In genomic region chr5:168747987-168748777, GRCh38 we compare ENCODE assay signal across 8 cellular contexts.
DNase-seq lines count a peak whose midpoint lies in the region; ATAC-seq, FAIRE-seq and TF ChIP-seq lines count a peak whose summit lies in the region.

No MANE protein-coding gene starts in this region.

- TF ChIP-seq CTCF in AG04449 (IDR thresholded peaks at IDR 0.05; ENCODE audit: insufficient read depth, low read length, missing control alignments) (peak; percentile 51), RWPE2 (IDR thresholded peaks at IDR 0.05; ENCODE audit: poor library complexity, severe bottlenecking) (peak; percentile 33), chondrocyte (IDR thresholded peaks at IDR 0.05) (peak; percentile 73)

- FAIRE-seq in GM18507 (lab: Jason Lieb, UNC) = peak; percentile 56

- CTCF ChIA-PET in AG04449 (lab: Yijun Ruan, JAX) = interaction anchor here (0.9 to 1.7 kb wide), 6 partner anchors 11 to 53 kb away, joined by 3 to 7 read pairs (median 4); no protein-coding TSS in a partner anchor

- H3K27ac Mint-ChIP-seq in chondrocyte (ENCODE audit: unreplicated experiment) = no peak overlapping the region

- H3K36me3 ChIP-seq in RWPE2 (ENCODE audit: low read depth) = no peaks in the 10 kb centered on the region

- H3K27ac ChIP-seq in RWPE2 (ENCODE audit: poor library complexity, severe bottlenecking) = no peak overlapping the region

- POLR2A ChIA-PET in AG04449 (lab: Yijun Ruan, JAX) = no interaction called here

- no peaks in the 10 kb centered on the region for H3K4me1 Mint-ChIP-seq in chondrocyte (ENCODE audit: low read depth)

- H3K36me3 Mint-ChIP-seq in chondrocyte (ENCODE audit: low read depth) = peaks cover 47% of the 10 kb centered on the region

- DNase-seq in AG04449 (ENCODE audit: low read depth, low spot score) (no peak), GM18507 (ENCODE audit: extremely low spot score, insufficient read length, low read depth) (peak; percentile 30), HK-2 (ENCODE audit: unreplicated experiment) (peak; percentile 28), RWPE2 (ENCODE audit: low spot score) (peak; percentile 36), chondrocyte (ENCODE audit: low spot score) (no peak), midbrain (lab: John Stamatoyannopoulos, UW) (peak; percentile 17)

- no peaks in the 10 kb centered on the region for H3K9me3 ChIP-seq in RWPE2 (ENCODE audit: severe bottlenecking)

- H3K4me3 Mint-ChIP-seq in chondrocyte (ENCODE audit: unreplicated experiment) = no peak overlapping the region

- H3K9me3 Mint-ChIP-seq in chondrocyte (ENCODE audit: low read depth) = peaks cover 11% of the 10 kb centered on the region

- H3K27me3 ChIP-seq in RWPE2 (ENCODE audit: insufficient read depth, poor library complexity, severe bottlenecking) = no peaks in the 10 kb centered on the region

- no peaks in the 10 kb centered on the region for H3K27me3 Mint-ChIP-seq in chondrocyte (ENCODE audit: low read depth)

- no peak overlapping the region for H3K4me3 ChIP-seq in AG04449 (ENCODE audit: low read depth, low read length)
- no peak overlapping the region for H3K4me3 ChIP-seq in RWPE2 (ENCODE audit: severe bottlenecking)

- no peaks in the 10 kb centered on the region for H3K4me1 ChIP-seq in RWPE2 (ENCODE audit: insufficient read depth, poor library complexity, severe bottlenecking)

- no peak; the same call in 2 of the 3 replicates for ATAC-seq in RWPE2 (ENCODE audit: low read depth)
- no peak for ATAC-seq in GM18517 (IDR thresholded peaks at IDR 0.05; ENCODE audit: unreplicated experiment)
- ATAC-seq in HG03025 (IDR thresholded peaks at IDR 0.05; ENCODE audit: low FRiP score, unreplicated experiment) = no peak

Comparison
In these comparisons a context has a peak if more than half of its experiments do, and no peak if none do; other contexts are left out.
1. DNase-seq: peak in GM18507 (single experiment), HK-2 (single experiment), RWPE2 (single experiment) and midbrain (single experiment); none in AG04449 (single experiment) and chondrocyte (single experiment).
2. Peak in every context shown above with its lines, with median percentiles within 50 percentile points of each other: CTCF ChIP-seq.